In the genomic region with DNA sequence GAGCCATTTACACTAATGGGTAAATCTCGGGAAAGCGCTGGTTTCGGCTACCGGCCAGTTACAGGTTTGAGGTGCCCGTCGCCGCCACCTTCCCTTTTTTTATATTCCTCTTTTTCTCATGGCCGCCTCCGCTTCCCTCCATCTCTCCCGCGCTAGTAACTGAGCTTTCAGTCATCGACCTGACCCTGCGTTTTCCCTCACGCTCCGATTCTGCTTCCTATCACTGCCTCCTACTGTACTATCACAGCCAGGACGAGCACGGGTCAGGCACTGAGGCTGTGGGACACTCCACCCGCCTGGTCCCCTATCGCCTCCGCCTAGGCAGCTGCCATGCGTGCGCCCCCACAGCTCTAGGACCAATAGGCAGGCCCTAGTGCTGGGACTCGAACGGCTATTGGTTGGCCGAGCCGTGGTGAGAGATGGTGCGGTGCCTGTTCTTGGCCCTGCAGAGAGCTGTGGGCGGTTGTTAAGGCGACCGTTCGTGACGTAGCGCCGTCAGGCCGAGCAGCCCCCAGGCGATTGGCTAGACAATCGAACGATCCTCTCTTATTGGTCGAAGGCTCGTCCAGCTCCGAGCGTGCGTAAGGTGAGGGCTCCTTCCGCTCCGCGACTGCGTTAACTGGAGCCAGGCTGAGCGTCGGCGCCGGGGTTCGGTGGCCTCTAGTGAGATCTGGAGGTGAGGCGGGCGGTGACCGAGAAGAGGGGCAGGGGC, we compare ENCODE assay signal across 8 cellular contexts. TPM values are rescaled to one million over a fixed set of nuclear protein-coding genes. Genes with fewer than 3 reads are reported as not detected.
DNase-seq lines count a peak whose midpoint lies in the region; ATAC-seq and TF ChIP-seq lines count a peak whose summit lies in the region.

A gene (plus strand): TSS at position 596 of the 712 bp plus-strand sequence. CDS start 5,386 bp downstream, outside the sequence.

- no peak within 1 kb of the TSS for H3K27ac Mint-ChIP-seq in activated naive CD8-positive, alpha-beta T cell treated with anti-CD3 and anti-CD28 coated beads for 36 hours
- H3K27ac Mint-ChIP-seq in glutamatergic neuron (ENCODE audit: unreplicated experiment) (no peak within 1 kb of the TSS), osteocyte (ENCODE audit: unreplicated experiment) (no peak within 1 kb of the TSS)

- peak; percentile 98 for ATAC-seq in HG02610 (IDR thresholded peaks at IDR 0.05; ENCODE audit: unreplicated experiment)

- peaks cover 10 to 18% of the 10 kb centered on the region in 2 donors for H3K4me1 ChIP-seq in thyroid gland

- peaks cover 32% of the 10 kb centered on the region for H3K4me1 Mint-ChIP-seq in activated naive CD8-positive, alpha-beta T cell treated with anti-CD3 and anti-CD28 coated beads for 36 hours
- peaks cover 14% of the 10 kb centered on the region for H3K4me1 Mint-ChIP-seq in glutamatergic neuron (ENCODE audit: low read depth, unreplicated experiment)
- peaks cover 35% of the 10 kb centered on the region for H3K4me1 Mint-ChIP-seq in osteocyte (ENCODE audit: unreplicated experiment)

- TF ChIP-seq POLR2A in GM10847 (IDR thresholded peaks at IDR 0.05; ENCODE audit: extremely low read depth, insufficient read length) (peak; percentile 98), thyroid gland (IDR thresholded peaks at IDR 0.05) (peak; percentile 41 to 98)

- no peak within 1 kb of the TSS for H3K4me3 Mint-ChIP-seq in activated naive CD8-positive, alpha-beta T cell treated with anti-CD3 and anti-CD28 coated beads for 36 hours
- H3K4me3 Mint-ChIP-seq in glutamatergic neuron (ENCODE audit: unreplicated experiment) = no peak within 1 kb of the TSS
- no peak within 1 kb of the TSS for H3K4me3 Mint-ChIP-seq in osteocyte (ENCODE audit: unreplicated experiment)

- H3K36me3 ChIP-seq in thyroid gland = no peaks in the 10 kb centered on the region

- peaks cover 7% of the 10 kb centered on the region for H3K36me3 Mint-ChIP-seq in activated naive CD8-positive, alpha-beta T cell treated with anti-CD3 and anti-CD28 coated beads for 36 hours
- H3K36me3 Mint-ChIP-seq in glutamatergic neuron (ENCODE audit: unreplicated experiment) (no peaks in the 10 kb centered on the region), osteocyte (ENCODE audit: unreplicated experiment) (no peaks in the 10 kb centered on the region)

- H3K27me3 ChIP-seq in thyroid gland = no peaks in the 10 kb centered on the region

- peak; percentile 98 for DNase-seq in NCI-H1092 treated with DMSO at 0.1 percent for 48 hours (lab: John Stamatoyannopoulos, UW)
- peak; percentile 90 for DNase-seq in SKM-1 (lab: John Stamatoyannopoulos, UW; ENCODE audit: unreplicated experiment)
- peak; percentile 98 for DNase-seq in activated naive CD8-positive, alpha-beta T cell treated with anti-CD3 and anti-CD28 coated beads for 36 hours
- peak; percentile 97 for DNase-seq in glutamatergic neuron
- peak; percentile 99 for DNase-seq in osteocyte (ENCODE audit: extremely low spot score, unreplicated experiment)
- DNase-seq in thyroid gland = peak; percentile 99 to 100

- TF ChIP-seq CTCF in glutamatergic neuron (IDR thresholded peaks at IDR 0.05; ENCODE audit: partially characterized antibody, unreplicated experiment) (peak; percentile 11), osteocyte (IDR thresholded peaks at IDR 0.05) (no peak), thyroid gland (IDR thresholded peaks at IDR 0.05) (peak in 3 of 6 experiments; percentile 4 to 27 (median 25))

- H3K27ac ChIP-seq in thyroid gland = peak within 1 kb of the TSS; percentile 90 to 96 (median 96)

- intact Hi-C loops in thyroid gland (cut with DNase I) = loop anchor here (10.0 kb wide), 1 partner anchor 348 kb away; no protein-coding TSS in a partner anchor

- 0 to 1% methylated on average over 23 to 55 of the region's 55 CpGs for WGBS in thyroid gland, 2 donors

- no peaks in the 10 kb centered on the region for H3K9me3 Mint-ChIP-seq in activated naive CD8-positive, alpha-beta T cell treated with anti-CD3 and anti-CD28 coated beads for 36 hours
- H3K9me3 Mint-ChIP-seq in glutamatergic neuron (ENCODE audit: unreplicated experiment) (peaks cover 3% of the 10 kb centered on the region), osteocyte (ENCODE audit: unreplicated experiment) (no peaks in the 10 kb centered on the region)

- H3K27me3 Mint-ChIP-seq in activated naive CD8-positive, alpha-beta T cell treated with anti-CD3 and anti-CD28 coated beads for 36 hours = no peaks in the 10 kb centered on the region
- H3K27me3 Mint-ChIP-seq in glutamatergic neuron (ENCODE audit: unreplicated experiment) (peaks cover 11% of the 10 kb centered on the region), osteocyte (ENCODE audit: unreplicated experiment) (no peaks in the 10 kb centered on the region)

- H3K4me3 ChIP-seq in thyroid gland (replicated peaks in 1 of 3) = peak within 1 kb of the TSS; percentile 76 to 99 (median 84)

- no peaks in the 10 kb centered on the region for H3K9me3 ChIP-seq in thyroid gland

RNA-seq across cellular contexts. Expression of the gene that starts here (rescaled TPM):
- total RNA-seq in activated naive CD8-positive, alpha-beta T cell treated with anti-CD3 and anti-CD28 coated beads for 36 hours = 10 to 100 TPM; 48.1 to 48.3 TPM
- total RNA-seq in glutamatergic neuron (ENCODE audit: unreplicated experiment) (362 TPM), osteocyte (44.7 and 50.3 TPM in 2 replicates), thyroid gland (10 to 100 TPM; 30.2 to 56.2 (median 42.5) TPM)

Comparison
In these comparisons a context has a peak if more than half of its experiments do, and no peak if none do; other contexts are left out.
1. Peak in every context shown above with its lines: DNase-seq, ATAC-seq, H3K4me3 ChIP-seq and H3K27ac ChIP-seq.